In genomic region chr22:39177791-39178190, GRCh38 we compare ENCODE assay signal across 12 cellular contexts. TPM values are rescaled to one million over a fixed set of nuclear protein-coding genes. Genes with fewer than 3 reads are reported as not detected.
DNase-seq lines count a peak whose midpoint lies in the region; ATAC-seq, FAIRE-seq and TF ChIP-seq lines count a peak whose summit lies in the region.
"Had no signal": no experiment of that assay in that cellular context is flagged by ENCODE, and none has a peak within 500 bp of the region (broad histone marks: within the 10 kb centered on the region; RNA-seq: fewer than 3 reads in every experiment).

No MANE protein-coding gene starts in this region.

- no peak for TF ChIP-seq CTCF in glutamatergic neuron (IDR thresholded peaks at IDR 0.05; ENCODE audit: partially characterized antibody, unreplicated experiment)
- no peak for TF ChIP-seq CTCF in nephron progenitor cell (IDR thresholded peaks at IDR 0.05)

- CTCF ChIA-PET in activated CD4-positive, alpha-beta T cell treated with anti-CD3 and anti-CD28 coated beads, Interleukin-2, amount 10 ng/mL, durations not matched to agents 7 days and 5 days (lab: Charles Lee), result interaction anchor here (1.3 kb wide), 1 partner anchor 138 kb away, joined by 5 read pairs; no protein-coding TSS in a partner anchor

- peaks cover 32% of the 10 kb centered on the region for H3K4me1 Mint-ChIP-seq in glutamatergic neuron (ENCODE audit: low read depth, unreplicated experiment)
- H3K4me1 Mint-ChIP-seq in nephron progenitor cell, result peaks cover 77% of the 10 kb centered on the region
- H3K4me1 Mint-ChIP-seq in activated CD4-positive, alpha-beta T cell treated with anti-CD3 and anti-CD28 coated beads, Interleukin-2, amount 10 ng/mL, durations not matched to agents 7 days and 5 days, result peaks cover 38% of the 10 kb centered on the region

- H3K9me3 Mint-ChIP-seq in glutamatergic neuron (ENCODE audit: unreplicated experiment) (peaks cover 11% of the 10 kb centered on the region), nephron progenitor cell (peaks cover 10% of the 10 kb centered on the region)
- H3K9me3 Mint-ChIP-seq in activated CD4-positive, alpha-beta T cell treated with anti-CD3 and anti-CD28 coated beads, Interleukin-2, amount 10 ng/mL, durations not matched to agents 7 days and 5 days, result peaks cover 2% of the 10 kb centered on the region

- H3K4me3 Mint-ChIP-seq in glutamatergic neuron (ENCODE audit: unreplicated experiment) (no peak overlapping the region), nephron progenitor cell (no peak overlapping the region)
- H3K4me3 Mint-ChIP-seq in activated CD4-positive, alpha-beta T cell treated with anti-CD3 and anti-CD28 coated beads, Interleukin-2, amount 10 ng/mL, durations not matched to agents 7 days and 5 days, result no peak overlapping the region

- peak; percentile 55 for DNase-seq in activated CD8-positive, alpha-beta memory T cell treated with anti-CD3 and anti-CD28 coated beads for 24 hours
- no peak for DNase-seq in activated CD8-positive, alpha-beta memory T cell treated with anti-CD3 and anti-CD28 coated beads, Interleukin-2, amount 50 U/mL, for 48 hours
- peak; percentile 22 for DNase-seq in glutamatergic neuron
- DNase-seq in nephron progenitor cell, result no peak
- no peak for DNase-seq in urothelium cell line (ENCODE audit: low spot score)
- no peak for DNase-seq in NCI-H748 (lab: John Stamatoyannopoulos, UW; ENCODE audit: unreplicated experiment)
- DNase-seq in activated CD4-positive, alpha-beta T cell treated with anti-CD3 and anti-CD28 coated beads, Interleukin-2, amount 10 ng/mL, durations not matched to agents 7 days and 5 days, result no peak
- DNase-seq: ACHN, DND-41, NCI-H510A treated with DMSO at 0.1 percent for 48 hours, SK-N-SH had no signal

- no peak for ATAC-seq in GM21737 (IDR thresholded peaks at IDR 0.05; ENCODE audit: unreplicated experiment)

- FAIRE-seq in urothelium cell line (lab: Jason Lieb, UNC), result peak; percentile 84

- H3K27me3 Mint-ChIP-seq in glutamatergic neuron (ENCODE audit: unreplicated experiment), result peaks cover 7% of the 10 kb centered on the region
- H3K27me3 Mint-ChIP-seq in nephron progenitor cell (ENCODE audit: low read depth, poor library complexity), result peaks cover 8% of the 10 kb centered on the region
- peaks cover 2% of the 10 kb centered on the region for H3K27me3 Mint-ChIP-seq in activated CD4-positive, alpha-beta T cell treated with anti-CD3 and anti-CD28 coated beads, Interleukin-2, amount 10 ng/mL, durations not matched to agents 7 days and 5 days

- H3K27ac Mint-ChIP-seq in glutamatergic neuron (ENCODE audit: unreplicated experiment) (no peak overlapping the region), nephron progenitor cell (peak overlapping the region; percentile 39)
- H3K27ac Mint-ChIP-seq in activated CD4-positive, alpha-beta T cell treated with anti-CD3 and anti-CD28 coated beads, Interleukin-2, amount 10 ng/mL, durations not matched to agents 7 days and 5 days, result no peak overlapping the region

- POLR2A ChIA-PET in activated CD4-positive, alpha-beta T cell treated with anti-CD3 and anti-CD28 coated beads, Interleukin-2, amount 10 ng/mL, durations not matched to agents 7 days and 5 days (lab: Charles Lee), result no interaction called here

- H3K36me3 Mint-ChIP-seq in glutamatergic neuron (ENCODE audit: unreplicated experiment) (peaks cover 4% of the 10 kb centered on the region), nephron progenitor cell (ENCODE audit: low read depth) (peaks cover 4% of the 10 kb centered on the region)
- no peaks in the 10 kb centered on the region for H3K36me3 Mint-ChIP-seq in activated CD4-positive, alpha-beta T cell treated with anti-CD3 and anti-CD28 coated beads, Interleukin-2, amount 10 ng/mL, durations not matched to agents 7 days and 5 days (ENCODE audit: low read depth)

RNA-seq across cellular contexts. Expression of gene CBX7, which starts 25.3 kb away (rescaled TPM):
- total RNA-seq in glutamatergic neuron (ENCODE audit: unreplicated experiment), result 5.9 TPM
- 10 to 100 TPM; 14.9 to 16.0 TPM for total RNA-seq in activated CD4-positive, alpha-beta T cell treated with anti-CD3 and anti-CD28 coated beads, Interleukin-2, amount 10 ng/mL, durations not matched to agents 7 days and 5 days

Comparison
In these comparisons a context has a peak if more than half of its experiments do, and no peak if none do; other contexts are left out.
1. DNase-seq: peak in activated CD8-positive, alpha-beta memory T cell treated with anti-CD3 and anti-CD28 coated beads for 24 hours (single experiment) and glutamatergic neuron (single experiment); none in activated CD8-positive, alpha-beta memory T cell treated with anti-CD3 and anti-CD28 coated beads, Interleukin-2, amount 50 U/mL, for 48 hours (single experiment), nephron progenitor cell (single experiment), urothelium cell line (single experiment), NCI-H748 (single experiment) and activated CD4-positive, alpha-beta T cell treated with anti-CD3 and anti-CD28 coated beads, Interleukin-2, amount 10 ng/mL, durations not matched to agents 7 days and 5 days (single experiment).